9 cellular contexts compared by ENCODE assay signal in genomic region chr7:137978464-137979237, GRCh38. TPM values are rescaled to one million over a fixed set of nuclear protein-coding genes. Genes with fewer than 3 reads are reported as not detected.
DNase-seq lines count a peak whose midpoint lies in the region; ATAC-seq and TF ChIP-seq lines count a peak whose summit lies in the region.
"Had no signal": no experiment of that assay in that cellular context is flagged by ENCODE, and none has a peak within 500 bp of the region (broad histone marks: within the 10 kb centered on the region; RNA-seq: fewer than 3 reads in every experiment).

No MANE protein-coding gene starts in this region.

- H3K27ac Mint-ChIP-seq in type B pancreatic cell: peak overlapping the region; percentile 68

- H3K27ac ChIP-seq in cingulate gyrus (ENCODE audit: low read depth, low read length) (peak overlapping the region; percentile 33), lung (ENCODE audit: low read depth in 1 of 2, low read length in 1 of 2) (peak overlapping the region; percentile 55 to 72)

- TF ChIP-seq CTCF in lung (IDR thresholded peaks at IDR 0.05; ENCODE audit: control extremely low read depth, extremely low read depth) (no peak), type B pancreatic cell (conservative IDR thresholded peaks at IDR 0.05) (no peak)

- ATAC-seq in lung (ENCODE audit: insufficient read depth, low FRiP score): peak; percentile 71
- no peak for ATAC-seq in GM21526 (IDR thresholded peaks at IDR 0.05; ENCODE audit: low FRiP score, unreplicated experiment)

- no peaks in the 10 kb centered on the region for H3K27me3 ChIP-seq in MG63
- H3K27me3 ChIP-seq in lung (ENCODE audit: control insufficient read depth, insufficient read depth): no peaks in the 10 kb centered on the region

- DNase-seq in MG63 (peak; percentile 85), lung (ENCODE audit: low spot score) (no peak), type B pancreatic cell (ENCODE audit: extremely low spot score, unreplicated experiment) (no peak), middle frontal gyrus (ENCODE audit: extremely low spot score, low spot score) (no peak), NCI-H2171 treated with DMSO at 0.1 percent for 48 hours (lab: John Stamatoyannopoulos, UW) (no peak), NCI-H2171 (lab: John Stamatoyannopoulos, UW) (no peak)
- DNase-seq: KG1 had no signal

- no peaks in the 10 kb centered on the region for H3K27me3 Mint-ChIP-seq in type B pancreatic cell

- no peaks in the 10 kb centered on the region; the same call in 1 of the 2 replicates for H3K36me3 ChIP-seq in MG63
- H3K36me3 ChIP-seq in lung (ENCODE audit: control insufficient read depth in 2 of 2, insufficient read depth in 2 of 2, low read length in 2 of 2): no peaks in the 10 kb centered on the region

- peaks cover 55% of the 10 kb centered on the region for H3K36me3 Mint-ChIP-seq in type B pancreatic cell

- peaks cover 49% of the 10 kb centered on the region for H3K4me1 Mint-ChIP-seq in type B pancreatic cell (ENCODE audit: unreplicated experiment)

- 67 to 69% methylated on average over 10 of the region's 10 CpGs for WGBS in lung, 2 donors

- no peak overlapping the region for H3K4me3 Mint-ChIP-seq in type B pancreatic cell

- H3K4me1 ChIP-seq in lung (ENCODE audit: control insufficient read depth in 2 of 2, insufficient read depth in 2 of 2, low read length in 2 of 2): peaks cover 15 to 22% of the 10 kb centered on the region in 2 donors

- peaks cover 5% of the 10 kb centered on the region for H3K9me3 Mint-ChIP-seq in type B pancreatic cell

- no peaks in the 10 kb centered on the region for H3K9me3 ChIP-seq in MG63
- H3K9me3 ChIP-seq in lung (ENCODE audit: control insufficient read depth in 2 of 2, insufficient read depth in 1 of 2, low read length in 1 of 2): no peaks in the 10 kb centered on the region

- H3K4me3 ChIP-seq in MG63 (no peak overlapping the region), lung (no peak overlapping the region)

RNA-seq across cellular contexts. Expression of gene CREB3L2, which starts 23.2 kb away (rescaled TPM):
- 5.0 and 6.0 TPM in 2 replicates for total RNA-seq in MG63 (2014; rRNA removed; shearing (Covaris generic); ENCODE audit: low replicate concordance)
- 10 to 100 TPM; 74.3 to 89.1 TPM for total RNA-seq in lung
- polyA plus RNA-seq in lung: 10 to 100 TPM in 1 of 2 donors, 1 to 10 TPM in 1; 7.4 to 13.7 TPM
- 85.8 and 173 TPM in 2 replicates for total RNA-seq in type B pancreatic cell (ENCODE audit: low replicate concordance)

Comparison
In these comparisons a context has a peak if more than half of its experiments do, and no peak if none do; other contexts are left out.
1. RNA of gene CREB3L2, which starts 23.2 kb away (total RNA-seq): 74.3 to 89.1 TPM in lung and 85.8 to 173 TPM in type B pancreatic cell; 5.0 to 6.0 TPM in MG63; every median in the first group is over 10 times any median in the second.